19 cellular contexts compared by ENCODE assay signal in genomic region chr7:94605031-94605430, GRCh38. TPM values are rescaled to one million over a fixed set of nuclear protein-coding genes. Genes with fewer than 3 reads are reported as not detected.
DNase-seq lines count a peak whose midpoint lies in the region; ATAC-seq, FAIRE-seq and TF ChIP-seq lines count a peak whose summit lies in the region.
"Had no signal": no experiment of that assay in that cellular context is flagged by ENCODE, and none has a peak within 500 bp of the region (broad histone marks: within the 10 kb centered on the region; RNA-seq: fewer than 3 reads in every experiment).

No MANE protein-coding gene starts in this region.

- H3K4me3 ChIP-seq in pancreas: no peak overlapping the region
- H3K4me3 ChIP-seq: esophagus muscularis mucosa, right lobe of liver, SJSA1 had no signal

- TF ChIP-seq CTCF in pancreas (IDR thresholded peaks at IDR 0.05): no peak

- peak; percentile 49 for FAIRE-seq in pancreas (lab: Jason Lieb, UNC)
- FAIRE-seq: bronchial epithelial cell, H1 had no signal

- H3K4me1 ChIP-seq in pancreas: no peaks in the 10 kb centered on the region
- H3K4me1 ChIP-seq: esophagus muscularis mucosa, right lobe of liver, SJSA1 had no signal

- H3K9me3 ChIP-seq in pancreas: no peaks in the 10 kb centered on the region
- H3K9me3 ChIP-seq: neutrophil, right lobe of liver, SJSA1 had no signal

- peak; percentile 93 for ATAC-seq in GM18868 (IDR thresholded peaks at IDR 0.05; ENCODE audit: unreplicated experiment)
- ATAC-seq in GM21723 (IDR thresholded peaks at IDR 0.05; ENCODE audit: unreplicated experiment): peak; percentile 74
- peak; percentile 63 for ATAC-seq in HG03469 (IDR thresholded peaks at IDR 0.05; ENCODE audit: unreplicated experiment)
- no peak for ATAC-seq in pancreas
- no peak for ATAC-seq in GM18520 (IDR thresholded peaks at IDR 0.05; ENCODE audit: unreplicated experiment)
- ATAC-seq: activated naive CD4-positive, alpha-beta T cell treated with anti-CD3 and anti-CD28 coated beads, Interleukin-2, amount 50 U/mL, for 72 hours; right lobe of liver had no signal

- DNase-seq in pancreas: no peak
- DNase-seq in posterior cingulate gyrus: no peak
- no peak for DNase-seq in HCEC 1CT
- DNase-seq: activated CD4-positive, alpha-beta T cell treated with anti-CD3 and anti-CD28 coated beads, Interleukin-2, amount 50 U/mL, for 4 hours; activated T-cell treated with anti-CD3 and anti-CD28 coated beads, Interleukin-2, amount 50 U/mL, for 1 hour; DMS153; NCI-H1694; NCI-H446 treated with DMSO at 0.1 percent for 48 hours; right lobe of liver had no signal

- H3K27ac ChIP-seq in pancreas: no peak overlapping the region
- H3K27ac ChIP-seq: esophagus muscularis mucosa, neutrophil, right lobe of liver, SJSA1 had no signal

- no peaks in the 10 kb centered on the region for H3K36me3 ChIP-seq in pancreas
- H3K36me3 ChIP-seq: neutrophil, right lobe of liver had no signal

- intact Hi-C loops in pancreas (cut with DNase I): no loop called here
- intact Hi-C loops in posterior cingulate gyrus (cut with DNase I): no loop called here

- WGBS in pancreas, 2 donors: 93 to 96% methylated on average over 1 of the region's 1 CpG

- H3K27me3 ChIP-seq in pancreas: no peaks in the 10 kb centered on the region
- H3K27me3 ChIP-seq: esophagus muscularis mucosa, neutrophil, right lobe of liver, SJSA1 had no signal

RNA-seq across cellular contexts. Expression of gene SGCE, which starts 50.9 kb away (rescaled TPM):
- 10 to 100 TPM; 13.0 to 24.6 (median 15.8) TPM for total RNA-seq in pancreas
- polyA plus RNA-seq in pancreas: 10 to 100 TPM in 1 of 2 donors, 1 to 10 TPM in 1; 9.8 to 38.5 TPM

Comparison
In these comparisons a context has a peak if more than half of its experiments do, and no peak if none do; other contexts are left out.
1. ATAC-seq: peak in GM18868 (single experiment), GM21723 (single experiment) and HG03469 (single experiment); none in pancreas (0 of 4) and GM18520 (single experiment).